ENCODE assay signal across 1 cellular context in the genomic region with DNA sequence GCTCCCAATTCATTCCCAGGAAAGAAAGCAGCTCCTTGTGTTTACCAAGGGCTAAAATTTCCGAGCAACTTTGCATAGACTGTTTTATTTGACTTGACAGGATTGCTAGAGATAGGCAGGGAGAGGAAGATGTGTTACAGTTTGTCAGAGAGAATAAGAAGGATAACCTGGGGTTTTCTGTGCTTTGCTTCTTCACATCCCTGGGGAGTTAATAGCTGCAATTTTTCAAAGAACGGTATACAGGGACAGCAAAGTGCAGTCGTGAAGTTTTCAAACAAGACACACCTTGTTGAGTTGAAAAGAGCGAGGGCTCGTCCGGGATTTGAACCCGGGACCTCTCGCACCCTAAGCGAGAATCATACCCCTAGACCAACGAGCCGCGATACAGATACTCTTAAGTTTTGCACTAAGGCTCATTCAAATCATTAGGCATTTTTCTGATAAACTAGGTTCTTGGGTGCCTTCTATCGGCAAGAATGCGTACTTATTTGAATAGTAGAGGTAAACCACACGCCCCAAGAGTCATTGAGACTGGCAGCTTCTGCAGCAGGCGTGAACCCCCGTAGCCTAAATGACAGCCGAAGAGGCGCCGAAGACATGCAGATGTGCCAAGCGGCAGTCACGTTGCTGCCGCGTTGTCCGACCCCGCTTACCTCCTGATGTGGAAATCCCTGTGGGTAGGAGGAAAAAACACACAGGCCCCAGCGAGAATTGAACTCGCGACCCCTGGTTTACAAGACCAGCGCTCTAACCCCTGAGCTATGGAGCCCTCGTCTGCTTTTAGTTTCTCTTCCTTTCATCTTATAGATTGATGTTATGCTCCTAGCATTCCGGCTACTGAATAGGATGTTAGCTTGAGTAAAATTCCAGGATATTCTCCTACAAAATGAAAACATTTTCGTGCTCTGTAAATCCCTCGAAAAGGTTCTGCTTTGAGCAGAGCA.
TF ChIP-seq lines count a peak whose summit lies in the region.

No MANE protein-coding gene starts in this region.

TF ChIP-seq in HepG2, 621 proteins besides CTCF, POLR2A, EP300 and RAD21 (continued from another document and continues in another):
- TF ChIP-seq, protein P1, sequence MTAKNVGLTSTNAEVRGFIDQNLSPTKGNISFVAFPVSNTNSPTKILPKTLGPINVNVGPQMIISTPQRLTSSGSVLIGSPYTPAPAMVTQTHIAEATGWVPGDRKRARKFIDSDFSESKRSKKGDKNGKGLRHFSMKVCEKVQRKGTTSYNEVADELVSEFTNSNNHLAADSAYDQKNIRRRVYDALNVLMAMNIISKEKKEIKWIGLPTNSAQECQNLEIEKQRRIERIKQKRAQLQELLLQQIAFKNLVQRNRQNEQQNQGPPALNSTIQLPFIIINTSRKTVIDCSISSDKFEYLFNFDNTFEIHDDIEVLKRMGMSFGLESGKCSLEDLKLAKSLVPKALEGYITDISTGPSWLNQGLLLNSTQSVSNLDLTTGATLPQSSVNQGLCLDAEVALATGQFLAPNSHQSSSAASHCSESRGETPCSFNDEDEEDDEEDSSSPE (CRISPR knock-in tag; IDR thresholded peaks at IDR 0.05), result peak; percentile 75
- 0 out of 2 replicates have a peak, but pooled peaks have one; percentile 16 for TF ChIP-seq CC2D1A (CRISPR knock-in tag; IDR thresholded peaks at IDR 0.05)
- TF ChIP-seq YEATS4 (CRISPR knock-in tag; IDR thresholded peaks at IDR 0.05; ENCODE audit: borderline replicate concordance), result no peak; the same call in 1 of the 2 replicates
- TF ChIP-seq GRHL1 (CRISPR knock-in tag; conservative IDR thresholded peaks at IDR 0.05), result no peak
- no peak for TF ChIP-seq MAFG (CRISPR knock-in tag; IDR thresholded peaks at IDR 0.05)
- TF ChIP-seq PAX8 (CRISPR knock-in tag; IDR thresholded peaks at IDR 0.05; ENCODE audit: borderline replicate concordance), result no peak
- TF ChIP-seq KLF9 (CRISPR knock-in tag; IDR thresholded peaks at IDR 0.05; ENCODE audit: low read depth), result no peak
- TF ChIP-seq ZNF280D (CRISPR knock-in tag; IDR thresholded peaks at IDR 0.05), result peak; percentile 94
- no peak; the same call in 1 of the 2 replicates for TF ChIP-seq KLF15 (CRISPR knock-in tag; IDR thresholded peaks at IDR 0.05; ENCODE audit: borderline replicate concordance)
- peak; percentile 88 for TF ChIP-seq ARID4A (CRISPR knock-in tag; IDR thresholded peaks at IDR 0.05; ENCODE audit: borderline replicate concordance)
- peak; percentile 79; the same call in 1 of the 2 replicates for TF ChIP-seq ZNF230 (CRISPR knock-in tag; IDR thresholded peaks at IDR 0.05)
- TF ChIP-seq ZSCAN12 (CRISPR knock-in tag; IDR thresholded peaks at IDR 0.05), result 0 out of 2 replicates have a peak, but pooled peaks have one; percentile 14
- TF ChIP-seq CREB1 (IDR thresholded peaks at IDR 0.05), result 0 out of 2 replicates have a peak, but pooled peaks have one; percentile 28
- TF ChIP-seq CREB1 (CRISPR knock-in tag; IDR thresholded peaks at IDR 0.05), result peak; percentile 72; the same call in 1 of the 2 replicates
- TF ChIP-seq ZNF768 (CRISPR knock-in tag; IDR thresholded peaks at IDR 0.05), result peak; percentile 79
- TF ChIP-seq HMG20A (CRISPR knock-in tag; IDR thresholded peaks at IDR 0.05; ENCODE audit: borderline replicate concordance), result no peak
- no peak; the same call in 1 of the 2 replicates for TF ChIP-seq JDP2 (CRISPR knock-in tag; IDR thresholded peaks at IDR 0.05; ENCODE audit: borderline replicate concordance)
- TF ChIP-seq TARDBP (CRISPR knock-in tag; IDR thresholded peaks at IDR 0.05), result peak; percentile 90
- no peak for TF ChIP-seq ZNF138 (CRISPR knock-in tag; IDR thresholded peaks at IDR 0.05; ENCODE audit: low read depth)
- TF ChIP-seq, protein P2, sequence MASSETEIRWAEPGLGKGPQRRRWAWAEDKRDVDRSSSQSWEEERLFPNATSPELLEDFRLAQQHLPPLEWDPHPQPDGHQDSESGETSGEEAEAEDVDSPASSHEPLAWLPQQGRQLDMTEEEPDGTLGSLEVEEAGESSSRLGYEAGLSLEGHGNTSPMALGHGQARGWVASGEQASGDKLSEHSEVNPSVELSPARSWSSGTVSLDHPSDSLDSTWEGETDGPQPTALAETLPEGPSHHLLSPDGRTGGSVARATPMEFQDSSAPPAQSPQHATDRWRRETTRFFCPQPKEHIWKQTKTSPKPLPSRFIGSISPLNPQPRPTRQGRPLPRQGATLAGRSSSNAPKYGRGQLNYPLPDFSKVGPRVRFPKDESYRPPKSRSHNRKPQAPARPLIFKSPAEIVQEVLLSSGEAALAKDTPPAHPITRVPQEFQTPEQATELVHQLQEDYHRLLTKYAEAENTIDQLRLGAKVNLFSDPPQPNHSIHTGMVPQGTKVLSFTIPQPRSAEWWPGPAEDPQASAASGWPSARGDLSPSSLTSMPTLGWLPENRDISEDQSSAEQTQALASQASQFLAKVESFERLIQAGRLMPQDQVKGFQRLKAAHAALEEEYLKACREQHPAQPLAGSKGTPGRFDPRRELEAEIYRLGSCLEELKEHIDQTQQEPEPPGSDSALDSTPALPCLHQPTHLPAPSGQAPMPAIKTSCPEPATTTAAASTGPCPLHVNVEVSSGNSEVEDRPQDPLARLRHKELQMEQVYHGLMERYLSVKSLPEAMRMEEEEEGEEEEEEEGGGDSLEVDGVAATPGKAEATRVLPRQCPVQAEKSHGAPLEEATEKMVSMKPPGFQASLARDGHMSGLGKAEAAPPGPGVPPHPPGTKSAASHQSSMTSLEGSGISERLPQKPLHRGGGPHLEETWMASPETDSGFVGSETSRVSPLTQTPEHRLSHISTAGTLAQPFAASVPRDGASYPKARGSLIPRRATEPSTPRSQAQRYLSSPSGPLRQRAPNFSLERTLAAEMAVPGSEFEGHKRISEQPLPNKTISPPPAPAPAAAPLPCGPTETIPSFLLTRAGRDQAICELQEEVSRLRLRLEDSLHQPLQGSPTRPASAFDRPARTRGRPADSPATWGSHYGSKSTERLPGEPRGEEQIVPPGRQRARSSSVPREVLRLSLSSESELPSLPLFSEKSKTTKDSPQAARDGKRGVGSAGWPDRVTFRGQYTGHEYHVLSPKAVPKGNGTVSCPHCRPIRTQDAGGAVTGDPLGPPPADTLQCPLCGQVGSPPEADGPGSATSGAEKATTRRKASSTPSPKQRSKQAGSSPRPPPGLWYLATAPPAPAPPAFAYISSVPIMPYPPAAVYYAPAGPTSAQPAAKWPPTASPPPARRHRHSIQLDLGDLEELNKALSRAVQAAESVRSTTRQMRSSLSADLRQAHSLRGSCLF (CRISPR knock-in tag; IDR thresholded peaks at IDR 0.05; ENCODE audit: borderline replicate concordance), result no peak
- peak; percentile 85 for TF ChIP-seq ZNF564 (CRISPR knock-in tag; IDR thresholded peaks at IDR 0.05)
- TF ChIP-seq, protein P3, sequence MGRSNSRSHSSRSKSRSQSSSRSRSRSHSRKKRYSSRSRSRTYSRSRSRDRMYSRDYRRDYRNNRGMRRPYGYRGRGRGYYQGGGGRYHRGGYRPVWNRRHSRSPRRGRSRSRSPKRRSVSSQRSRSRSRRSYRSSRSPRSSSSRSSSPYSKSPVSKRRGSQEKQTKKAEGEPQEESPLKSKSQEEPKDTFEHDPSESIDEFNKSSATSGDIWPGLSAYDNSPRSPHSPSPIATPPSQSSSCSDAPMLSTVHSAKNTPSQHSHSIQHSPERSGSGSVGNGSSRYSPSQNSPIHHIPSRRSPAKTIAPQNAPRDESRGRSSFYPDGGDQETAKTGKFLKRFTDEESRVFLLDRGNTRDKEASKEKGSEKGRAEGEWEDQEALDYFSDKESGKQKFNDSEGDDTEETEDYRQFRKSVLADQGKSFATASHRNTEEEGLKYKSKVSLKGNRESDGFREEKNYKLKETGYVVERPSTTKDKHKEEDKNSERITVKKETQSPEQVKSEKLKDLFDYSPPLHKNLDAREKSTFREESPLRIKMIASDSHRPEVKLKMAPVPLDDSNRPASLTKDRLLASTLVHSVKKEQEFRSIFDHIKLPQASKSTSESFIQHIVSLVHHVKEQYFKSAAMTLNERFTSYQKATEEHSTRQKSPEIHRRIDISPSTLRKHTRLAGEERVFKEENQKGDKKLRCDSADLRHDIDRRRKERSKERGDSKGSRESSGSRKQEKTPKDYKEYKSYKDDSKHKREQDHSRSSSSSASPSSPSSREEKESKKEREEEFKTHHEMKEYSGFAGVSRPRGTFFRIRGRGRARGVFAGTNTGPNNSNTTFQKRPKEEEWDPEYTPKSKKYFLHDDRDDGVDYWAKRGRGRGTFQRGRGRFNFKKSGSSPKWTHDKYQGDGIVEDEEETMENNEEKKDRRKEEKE (IDR thresholded peaks at IDR 0.05), result no peak
